In genomic region chr4:98938386-98938785, GRCh38 we compare ENCODE assay signal across 16 cellular contexts. TPM values are rescaled to one million over a fixed set of nuclear protein-coding genes. Genes with fewer than 3 reads are reported as not detected.
DNase-seq lines count a peak whose midpoint lies in the region; ATAC-seq and TF ChIP-seq lines count a peak whose summit lies in the region.
"Had no signal": no experiment of that assay in that cellular context is flagged by ENCODE, and none has a peak within 500 bp of the region (broad histone marks: within the 10 kb centered on the region; RNA-seq: fewer than 3 reads in every experiment).

No MANE protein-coding gene starts in this region.

- H3K4me2 ChIP-seq in GM23248 (ENCODE audit: unreplicated experiment): no peak overlapping the region
- H3K4me2 ChIP-seq in PC-9: no peak overlapping the region

- DNase-seq in GM23248 (peak; percentile 74), PC-9 (peak in 1 of 2 experiments; percentile 42), epithelial cell of prostate (ENCODE audit: low read depth, low spot score) (no peak), non-pigmented ciliary epithelial cell (ENCODE audit: low read depth) (peak; percentile 13), Kasumi-1 (lab: John Stamatoyannopoulos, UW) (no peak), AML-193 (lab: John Stamatoyannopoulos, UW) (no peak), NCI-H2081 treated with DMSO at 0.1 percent for 48 hours (lab: John Stamatoyannopoulos, UW) (no peak)
- DNase-seq: activated B cell treated with CpG ODN at 0.5 μM for 24 hours; activated T-cell treated with anti-CD3 and anti-CD28 coated beads, Interleukin-2, amount 50 U/mL, for 4 hours; caudate nucleus; lower lobe of right lung; MV-4-11; NCI-H510A treated with DMSO at 0.1 percent for 48 hours; posterior cingulate gyrus; stimulated activated CD4-positive, alpha-beta T cell treated with anti-CD3 and anti-CD28 coated beads, Interleukin-4, amount 100 ng/mL, for 1 hour had no signal

- H4K20me1 ChIP-seq in GM23248 (ENCODE audit: insufficient read depth): no peaks in the 10 kb centered on the region
- H4K20me1 ChIP-seq in PC-9 (ENCODE audit: insufficient read depth): no peaks in the 10 kb centered on the region

- no peaks in the 10 kb centered on the region for H3K9me2 ChIP-seq in GM23248 (ENCODE audit: insufficient read depth)
- H3K9me2 ChIP-seq in PC-9 (ENCODE audit: insufficient read depth): no peaks in the 10 kb centered on the region

- 0% methylated on average over 1 of the region's 1 CpG for WGBS in GM23248 (ENCODE audit: low coverage in 1 of 2, low lambda C conversion rate in 2 of 2, missing lambda C conversion rate in 2 of 2), 2 experiments

- no peaks in the 10 kb centered on the region for H3K79me2 ChIP-seq in GM23248 (ENCODE audit: insufficient read depth)
- no peaks in the 10 kb centered on the region for H3K79me2 ChIP-seq in PC-9 (ENCODE audit: low read depth)

- TF ChIP-seq CTCF in PC-9 (conservative IDR thresholded peaks at IDR 0.05): no peak

- in situ Hi-C loops in GM23248 (cut with MboI): no loop called here

- CTCF ChIA-PET in PC-9 (lab: Charles Lee): no interaction called here

- H3K9me3 ChIP-seq in GM23248 (ENCODE audit: low read depth): no peaks in the 10 kb centered on the region
- H3K9me3 ChIP-seq in PC-9 (ENCODE audit: insufficient read depth, low read depth): no peaks in the 10 kb centered on the region
- H3K9me3 ChIP-seq: lower lobe of right lung had no signal

- BruUV-seq in PC-9 (replicated peaks; lab: Mats Ljungman, UMichigan): no TSS peak

- no peaks in the 10 kb centered on the region for H3K36me3 ChIP-seq in GM23248 (ENCODE audit: low read depth)
- no peaks in the 10 kb centered on the region for H3K36me3 ChIP-seq in PC-9 (ENCODE audit: low read depth)
- H3K36me3 ChIP-seq: lower lobe of right lung had no signal

- H2AFZ ChIP-seq in GM23248 (peak overlapping the region; percentile 21), PC-9 (no peak overlapping the region)

- H3K4me3 ChIP-seq in GM23248: no peak overlapping the region
- H3K4me3 ChIP-seq in PC-9: no peak overlapping the region
- H3K4me3 ChIP-seq: lower lobe of right lung had no signal

- H3K27me3 ChIP-seq in GM23248 (replicated peaks; ENCODE audit: insufficient read depth) (no peaks in the 10 kb centered on the region), PC-9 (ENCODE audit: insufficient read depth, low read depth) (no peaks in the 10 kb centered on the region)

- intact Hi-C loops in PC-9 (cut with micrococcal nuclease; ENCODE audit: unreplicated experiment): no loop called here

- H3K27ac ChIP-seq in GM23248: peak overlapping the region; percentile 39
- peak overlapping the region; percentile 40; the same call in 1 of the 2 replicates for H3K27ac ChIP-seq in PC-9
- H3K27ac ChIP-seq in epithelial cell of prostate: peak overlapping the region; percentile 85
- H3K27ac ChIP-seq: lower lobe of right lung had no signal

- H3K9ac ChIP-seq in GM23248: no peak overlapping the region

- H3K4me1 ChIP-seq in GM23248 (ENCODE audit: insufficient read depth) (peaks cover 18% of the 10 kb centered on the region), PC-9 (replicated peaks; ENCODE audit: insufficient read depth) (peaks cover 25% of the 10 kb centered on the region)
- H3K4me1 ChIP-seq: lower lobe of right lung had no signal

- peaks cover 14% of the 10 kb centered on the region; the same call in 1 of the 2 replicates for H3F3A ChIP-seq in GM23248 (ENCODE audit: insufficient read depth)
- no peaks in the 10 kb centered on the region for H3F3A ChIP-seq in PC-9 (ENCODE audit: insufficient read depth, low read depth)

- POLR2A ChIA-PET in PC-9 (lab: Charles Lee; ENCODE audit: unreplicated experiment): no interaction called here

- ATAC-seq in GM19397 (IDR thresholded peaks at IDR 0.05; ENCODE audit: unreplicated experiment): no peak
- ATAC-seq: activated T-cell treated with anti-CD3 and anti-CD28 coated beads, Interleukin-2, amount 50 U/mL, for 4 hours had no signal

RNA-seq across cellular contexts. Expression of gene EIF4E, which starts 9.5 kb away (rescaled TPM):
- 133 and 135 TPM in 2 replicates for total RNA-seq in GM23248 (2014; rRNA removed; shearing (Covaris generic))
- polyA plus RNA-seq in GM23248 (2016; fragmentation: Nextera tagmentation; extraction: Ambion mirVana): 105 and 113 TPM in 2 replicates
- total RNA-seq in PC-9 (2021): 47.1 and 59.6 TPM in 2 replicates

RNA-seq across cellular contexts. Expression of gene METAP1, which starts 57.1 kb away (rescaled TPM):
- 43.4 and 59.2 TPM in 2 replicates for total RNA-seq in GM23248 (2014; rRNA removed; shearing (Covaris generic))
- polyA plus RNA-seq in GM23248 (2016; fragmentation: Nextera tagmentation; extraction: Ambion mirVana): 33.3 and 35.9 TPM in 2 replicates
- total RNA-seq in PC-9 (2021): 36.7 and 42.0 TPM in 2 replicates

Comparison
In these comparisons a context has a peak if more than half of its experiments do, and no peak if none do; other contexts are left out.
1. DNase-seq: peak in GM23248 (single experiment) and non-pigmented ciliary epithelial cell (single experiment); none in epithelial cell of prostate (single experiment), Kasumi-1 (0 of 2), AML-193 (0 of 2) and NCI-H2081 treated with DMSO at 0.1 percent for 48 hours (single experiment).
2. Peak in every context shown above with its lines, with median percentiles within 50 percentile points of each other: H3K27ac ChIP-seq.